Comparison of ENCODE assay signal across 20 cellular contexts in the genomic region with DNA sequence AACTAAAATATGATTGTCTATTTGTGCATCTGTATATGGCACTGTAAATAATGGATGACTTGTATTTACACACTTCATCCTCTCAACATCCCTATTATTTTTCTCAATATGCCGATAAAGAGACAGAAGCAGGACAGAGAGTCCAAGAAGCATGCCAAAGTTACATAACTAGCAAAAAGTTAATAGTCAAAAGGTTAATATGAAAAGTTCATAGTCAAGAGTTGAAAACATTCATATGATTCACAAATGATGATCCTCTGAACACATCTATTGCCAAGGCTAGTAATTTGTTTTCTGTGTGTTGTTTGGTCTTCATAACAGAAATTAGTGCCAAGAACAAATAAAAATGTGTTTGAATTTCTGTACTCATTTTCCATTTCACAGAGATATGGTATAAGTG.
DNase-seq lines count a peak whose midpoint lies in the region; ATAC-seq, FAIRE-seq and TF ChIP-seq lines count a peak whose summit lies in the region.
"Had no signal": no experiment of that assay in that cellular context is flagged by ENCODE, and none has a peak within 500 bp of the region (broad histone marks: within the 10 kb centered on the region; RNA-seq: fewer than 3 reads in every experiment).

No MANE protein-coding gene starts in this region.

- ATAC-seq in Right ventricle myocardium superior (ENCODE audit: poor library complexity) (peak; percentile 39), pancreas (no peak), psoas muscle (no peak)
- ATAC-seq: GM23338 had no signal

- TF ChIP-seq CTCF in left ventricle myocardium inferior (IDR thresholded peaks at IDR 0.05; ENCODE audit: borderline replicate concordance) (no peak), pancreas (IDR thresholded peaks at IDR 0.05) (no peak), psoas muscle (IDR thresholded peaks at IDR 0.05) (no peak)

- intact Hi-C loops in Right ventricle myocardium superior (cut with DNase I), result no loop called here
- intact Hi-C loops in left ventricle myocardium inferior (cut with micrococcal nuclease), result no loop called here
- intact Hi-C loops in pancreas (cut with DNase I), result no loop called here
- intact Hi-C loops in psoas muscle (cut with DNase I), result no loop called here

- no peaks in the 10 kb centered on the region for H3K36me3 ChIP-seq in left ventricle myocardium inferior
- no peaks in the 10 kb centered on the region for H3K36me3 ChIP-seq in pancreas
- H3K36me3 ChIP-seq in psoas muscle (ENCODE audit: insufficient read depth in 1 of 2, low read depth in 1 of 2), result no peaks in the 10 kb centered on the region
- H3K36me3 ChIP-seq: BLaER1 had no signal

- FAIRE-seq in pancreas (lab: Jason Lieb, UNC), result peak; percentile 41
- FAIRE-seq: GM12891, H54, HTR-8/SVneo had no signal

- H3K4me3 ChIP-seq in left ventricle myocardium inferior, result no peak overlapping the region
- no peak overlapping the region for H3K4me3 ChIP-seq in pancreas
- H3K4me3 ChIP-seq in psoas muscle, result no peak overlapping the region
- H3K4me3 ChIP-seq: BLaER1, GM23338 had no signal

- DNase-seq in Right ventricle myocardium superior, result no peak
- no peak for DNase-seq in left ventricle myocardium inferior
- DNase-seq in cerebellum (ENCODE audit: low spot score), result peak; percentile 2
- no peak for DNase-seq in pancreas
- DNase-seq in psoas muscle, result no peak
- DNase-seq in NCI-H2171 (lab: John Stamatoyannopoulos, UW), result no peak
- no peak for DNase-seq in erythroblast (lab: John Stamatoyannopoulos, UW)
- DNase-seq: 8988T; Calu3; CD4-positive, alpha-beta memory T cell; DMS79 treated with DMSO at 0.1 percent for 48 hours; GF-D8; HCEC 1CT; IMR-90 had no signal

- no peak for TF ChIP-seq POLR2A in erythroblast (IDR thresholded peaks at IDR 0.05; ENCODE audit: low read length)

- H3K27ac ChIP-seq in left ventricle myocardium inferior (replicated peaks) (no peak overlapping the region), pancreas (no peak overlapping the region), psoas muscle (no peak overlapping the region)
- H3K27ac ChIP-seq: BLaER1, HL-60 had no signal

- H3K4me1 ChIP-seq in left ventricle myocardium inferior (peaks cover 8% of the 10 kb centered on the region), pancreas (no peaks in the 10 kb centered on the region), psoas muscle (no peaks in the 10 kb centered on the region)
- H3K4me1 ChIP-seq: BLaER1 had no signal

- H3K9me3 ChIP-seq in left ventricle myocardium inferior (replicated peaks), result no peaks in the 10 kb centered on the region
- H3K9me3 ChIP-seq in pancreas, result no peaks in the 10 kb centered on the region
- no peaks in the 10 kb centered on the region for H3K9me3 ChIP-seq in psoas muscle
- H3K9me3 ChIP-seq: BLaER1 had no signal

- no peaks in the 10 kb centered on the region for H3K27me3 ChIP-seq in left ventricle myocardium inferior (ENCODE audit: low read depth)
- H3K27me3 ChIP-seq in pancreas, result no peaks in the 10 kb centered on the region
- no peaks in the 10 kb centered on the region for H3K27me3 ChIP-seq in psoas muscle (ENCODE audit: insufficient read depth in 3 of 3, low read length in 2 of 3)
- H3K27me3 ChIP-seq: BLaER1 had no signal

- 88 to 93% methylated on average over 1 of the region's 1 CpG for WGBS in pancreas, 2 donors
- WGBS in psoas muscle, 3 donors, result 75 to 81% (median 81%) methylated on average over 1 of the region's 1 CpG
